Comparison of ENCODE assay signal across 1 cellular context in genomic region chr11:61679893-61680621, GRCh38.
A peak's percentile ranks its signal among the peaks of the same experiment; 100 is the strongest.
TF ChIP-seq lines count a peak whose summit lies in the region.

DAGLA (plus strand) TSS chr11:61680391; CDS start chr11:61720156, 39,765 bp downstream.

TF ChIP-seq in K562, 482 proteins besides CTCF, POLR2A, EP300 and RAD21 (continued from another document and continues in another):
- TF ChIP-seq RERE (CRISPR knock-in tag; IDR thresholded peaks at IDR 0.05; ENCODE audit: borderline replicate concordance) (no peak), ZNF766 (CRISPR knock-in tag; conservative IDR thresholded peaks at IDR 0.05) (no peak), MYBL2 (IDR thresholded peaks at IDR 0.05; ENCODE audit: low read depth) (no peak), MYBL2 (CRISPR knock-in tag; IDR thresholded peaks at IDR 0.05; ENCODE audit: borderline replicate concordance) (no peak), CREB3L1 (IDR thresholded peaks at IDR 0.05; ENCODE audit: borderline replicate concordance, low read depth) (no peak), ZNF384 (IDR thresholded peaks at IDR 0.05; ENCODE audit: low read depth, low read length) (no peak), CXXC5 (CRISPR knock-in tag; IDR thresholded peaks at IDR 0.05) (peak; percentile 64), KDM4B (IDR thresholded peaks at IDR 0.05; ENCODE audit: borderline replicate concordance in 2 of 2, low read depth in 1 of 2) (no peak), BHLHE40 (IDR thresholded peaks at IDR 0.05; ENCODE audit: low read length) (peak; percentile 39; the same call in 1 of the 2 replicates), ZNF24 (IDR thresholded peaks at IDR 0.05) (peak; percentile 100), CREBBP (IDR thresholded peaks at IDR 0.05; ENCODE audit: low read depth, low read length) (no peak), ZFPM2 (CRISPR knock-in tag; IDR thresholded peaks at IDR 0.05) (no peak), CTBP1 (IDR thresholded peaks at IDR 0.05; ENCODE audit: borderline replicate concordance) (peak; percentile 31; the same call in 1 of the 2 replicates), NR0B1 (IDR thresholded peaks at IDR 0.05; ENCODE audit: partially characterized antibody) (no peak), SREBF1 (IDR thresholded peaks at IDR 0.05; ENCODE audit: borderline replicate concordance, low read depth, low read length) (no peak), ZZZ3 (IDR thresholded peaks at IDR 0.05) (no peak), ZNF23 (CRISPR knock-in tag; IDR thresholded peaks at IDR 0.05) (no peak), BRF1 (IDR thresholded peaks at IDR 0.05; ENCODE audit: borderline replicate concordance, extremely low read depth, insufficient read length) (no peak), CREB1 (IDR thresholded peaks at IDR 0.05) (peak; percentile 28; the same call in 1 of the 2 replicates), CREB1 (CRISPR knock-in tag; IDR thresholded peaks at IDR 0.05) (no peak), TAF15 (IDR thresholded peaks at IDR 0.05; ENCODE audit: low read depth, low read length) (peak; percentile 99; the same call in 1 of the 2 replicates), POLR3A (IDR thresholded peaks at IDR 0.05; ENCODE audit: borderline replicate concordance, extremely low read depth, insufficient read depth, insufficient read length) (no peak), CHD4 (IDR thresholded peaks at IDR 0.05; ENCODE audit: insufficient read depth, insufficient replicate concordance, low read depth, low read length, poor library complexity, severe bottlenecking) (peak; percentile 35), ZNF551 (CRISPR knock-in tag; IDR thresholded peaks at IDR 0.05) (no peak), MAZ (CRISPR knock-in tag; conservative IDR thresholded peaks at IDR 0.05 in 1 of 2, IDR thresholded peaks at IDR 0.05 in 1 of 2) (peak; percentile 32 to 57; a peak in 1 of 4 replicates), HNRNPH1 (optimal IDR thresholded peaks at IDR 0.05; ENCODE audit: low read depth, low read length) (peak; percentile 98), TARDBP (IDR thresholded peaks at IDR 0.05) (peak; percentile 88; the same call in 1 of the 2 replicates), ZNF75A (CRISPR knock-in tag; IDR thresholded peaks at IDR 0.05) (no peak), ZNF277 (CRISPR knock-in tag; IDR thresholded peaks at IDR 0.05; ENCODE audit: borderline replicate concordance) (no peak), GATAD2B (IDR thresholded peaks at IDR 0.05; ENCODE audit: borderline replicate concordance) (peak; percentile 83), MCM2 (IDR thresholded peaks at IDR 0.05; ENCODE audit: low read depth) (no peak), HOXB6 (CRISPR knock-in tag; IDR thresholded peaks at IDR 0.05; ENCODE audit: borderline replicate concordance) (no peak), SMARCA5 (IDR thresholded peaks at IDR 0.05) (no peak), MAFK (IDR thresholded peaks at IDR 0.05; ENCODE audit: low read length) (no peak), PCBP1 (IDR thresholded peaks at IDR 0.05; ENCODE audit: low read depth, low read length, poor library complexity, severe bottlenecking) (peak; percentile 59), HDAC3 (IDR thresholded peaks at IDR 0.05; ENCODE audit: borderline replicate concordance, partially characterized antibody) (peak; percentile 100)
- TF ChIP-seq, protein P1, sequence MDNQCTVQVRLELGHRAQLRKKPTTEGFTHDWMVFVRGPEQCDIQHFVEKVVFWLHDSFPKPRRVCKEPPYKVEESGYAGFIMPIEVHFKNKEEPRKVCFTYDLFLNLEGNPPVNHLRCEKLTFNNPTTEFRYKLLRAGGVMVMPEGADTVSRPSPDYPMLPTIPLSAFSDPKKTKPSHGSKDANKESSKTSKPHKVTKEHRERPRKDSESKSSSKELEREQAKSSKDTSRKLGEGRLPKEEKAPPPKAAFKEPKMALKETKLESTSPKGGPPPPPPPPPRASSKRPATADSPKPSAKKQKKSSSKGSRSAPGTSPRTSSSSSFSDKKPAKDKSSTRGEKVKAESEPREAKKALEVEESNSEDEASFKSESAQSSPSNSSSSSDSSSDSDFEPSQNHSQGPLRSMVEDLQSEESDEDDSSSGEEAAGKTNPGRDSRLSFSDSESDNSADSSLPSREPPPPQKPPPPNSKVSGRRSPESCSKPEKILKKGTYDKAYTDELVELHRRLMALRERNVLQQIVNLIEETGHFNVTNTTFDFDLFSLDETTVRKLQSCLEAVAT (IDR thresholded peaks at IDR 0.05), result no peak
- TF ChIP-seq, protein P2, sequence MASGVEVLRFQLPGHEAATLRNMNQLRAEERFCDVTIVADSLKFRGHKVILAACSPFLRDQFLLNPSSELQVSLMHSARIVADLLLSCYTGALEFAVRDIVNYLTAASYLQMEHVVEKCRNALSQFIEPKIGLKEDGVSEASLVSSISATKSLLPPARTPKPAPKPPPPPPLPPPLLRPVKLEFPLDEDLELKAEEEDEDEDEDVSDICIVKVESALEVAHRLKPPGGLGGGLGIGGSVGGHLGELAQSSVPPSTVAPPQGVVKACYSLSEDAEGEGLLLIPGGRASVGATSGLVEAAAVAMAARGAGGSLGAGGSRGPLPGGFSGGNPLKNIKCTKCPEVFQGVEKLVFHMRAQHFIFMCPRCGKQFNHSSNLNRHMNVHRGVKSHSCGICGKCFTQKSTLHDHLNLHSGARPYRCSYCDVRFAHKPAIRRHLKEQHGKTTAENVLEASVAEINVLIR (CRISPR knock-in tag; IDR thresholded peaks at IDR 0.05), result no peak
- TF ChIP-seq, protein P3, sequence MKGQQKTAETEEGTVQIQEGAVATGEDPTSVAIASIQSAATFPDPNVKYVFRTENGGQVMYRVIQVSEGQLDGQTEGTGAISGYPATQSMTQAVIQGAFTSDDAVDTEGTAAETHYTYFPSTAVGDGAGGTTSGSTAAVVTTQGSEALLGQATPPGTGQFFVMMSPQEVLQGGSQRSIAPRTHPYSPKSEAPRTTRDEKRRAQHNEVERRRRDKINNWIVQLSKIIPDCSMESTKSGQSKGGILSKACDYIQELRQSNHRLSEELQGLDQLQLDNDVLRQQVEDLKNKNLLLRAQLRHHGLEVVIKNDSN (CRISPR knock-in tag; IDR thresholded peaks at IDR 0.05), result no peak
- TF ChIP-seq, protein P4, sequence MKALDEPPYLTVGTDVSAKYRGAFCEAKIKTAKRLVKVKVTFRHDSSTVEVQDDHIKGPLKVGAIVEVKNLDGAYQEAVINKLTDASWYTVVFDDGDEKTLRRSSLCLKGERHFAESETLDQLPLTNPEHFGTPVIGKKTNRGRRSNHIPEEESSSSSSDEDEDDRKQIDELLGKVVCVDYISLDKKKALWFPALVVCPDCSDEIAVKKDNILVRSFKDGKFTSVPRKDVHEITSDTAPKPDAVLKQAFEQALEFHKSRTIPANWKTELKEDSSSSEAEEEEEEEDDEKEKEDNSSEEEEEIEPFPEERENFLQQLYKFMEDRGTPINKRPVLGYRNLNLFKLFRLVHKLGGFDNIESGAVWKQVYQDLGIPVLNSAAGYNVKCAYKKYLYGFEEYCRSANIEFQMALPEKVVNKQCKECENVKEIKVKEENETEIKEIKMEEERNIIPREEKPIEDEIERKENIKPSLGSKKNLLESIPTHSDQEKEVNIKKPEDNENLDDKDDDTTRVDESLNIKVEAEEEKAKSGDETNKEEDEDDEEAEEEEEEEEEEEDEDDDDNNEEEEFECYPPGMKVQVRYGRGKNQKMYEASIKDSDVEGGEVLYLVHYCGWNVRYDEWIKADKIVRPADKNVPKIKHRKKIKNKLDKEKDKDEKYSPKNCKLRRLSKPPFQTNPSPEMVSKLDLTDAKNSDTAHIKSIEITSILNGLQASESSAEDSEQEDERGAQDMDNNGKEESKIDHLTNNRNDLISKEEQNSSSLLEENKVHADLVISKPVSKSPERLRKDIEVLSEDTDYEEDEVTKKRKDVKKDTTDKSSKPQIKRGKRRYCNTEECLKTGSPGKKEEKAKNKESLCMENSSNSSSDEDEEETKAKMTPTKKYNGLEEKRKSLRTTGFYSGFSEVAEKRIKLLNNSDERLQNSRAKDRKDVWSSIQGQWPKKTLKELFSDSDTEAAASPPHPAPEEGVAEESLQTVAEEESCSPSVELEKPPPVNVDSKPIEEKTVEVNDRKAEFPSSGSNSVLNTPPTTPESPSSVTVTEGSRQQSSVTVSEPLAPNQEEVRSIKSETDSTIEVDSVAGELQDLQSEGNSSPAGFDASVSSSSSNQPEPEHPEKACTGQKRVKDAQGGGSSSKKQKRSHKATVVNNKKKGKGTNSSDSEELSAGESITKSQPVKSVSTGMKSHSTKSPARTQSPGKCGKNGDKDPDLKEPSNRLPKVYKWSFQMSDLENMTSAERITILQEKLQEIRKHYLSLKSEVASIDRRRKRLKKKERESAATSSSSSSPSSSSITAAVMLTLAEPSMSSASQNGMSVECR (CRISPR knock-in tag; IDR thresholded peaks at IDR 0.05), result no peak
- TF ChIP-seq, protein P5, sequence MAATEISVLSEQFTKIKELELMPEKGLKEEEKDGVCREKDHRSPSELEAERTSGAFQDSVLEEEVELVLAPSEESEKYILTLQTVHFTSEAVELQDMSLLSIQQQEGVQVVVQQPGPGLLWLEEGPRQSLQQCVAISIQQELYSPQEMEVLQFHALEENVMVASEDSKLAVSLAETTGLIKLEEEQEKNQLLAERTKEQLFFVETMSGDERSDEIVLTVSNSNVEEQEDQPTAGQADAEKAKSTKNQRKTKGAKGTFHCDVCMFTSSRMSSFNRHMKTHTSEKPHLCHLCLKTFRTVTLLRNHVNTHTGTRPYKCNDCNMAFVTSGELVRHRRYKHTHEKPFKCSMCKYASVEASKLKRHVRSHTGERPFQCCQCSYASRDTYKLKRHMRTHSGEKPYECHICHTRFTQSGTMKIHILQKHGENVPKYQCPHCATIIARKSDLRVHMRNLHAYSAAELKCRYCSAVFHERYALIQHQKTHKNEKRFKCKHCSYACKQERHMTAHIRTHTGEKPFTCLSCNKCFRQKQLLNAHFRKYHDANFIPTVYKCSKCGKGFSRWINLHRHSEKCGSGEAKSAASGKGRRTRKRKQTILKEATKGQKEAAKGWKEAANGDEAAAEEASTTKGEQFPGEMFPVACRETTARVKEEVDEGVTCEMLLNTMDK (IDR thresholded peaks at IDR 0.05; ENCODE audit: borderline replicate concordance, insufficient read depth, low read depth, low read length, poor library complexity, severe bottlenecking), result peak; percentile 87
